ENCODE assay signal across 20 cellular contexts in genomic region chr7:151857412-151857811, GRCh38.
"Had no signal": no experiment of that assay in that cellular context is flagged by ENCODE, and none has a peak within 500 bp of the region (broad histone marks: within the 10 kb centered on the region; RNA-seq: fewer than 3 reads in every experiment).

No MANE protein-coding gene starts in this region.

- H3K36me3 ChIP-seq: vagina had no signal

- H3K4me3 ChIP-seq: mucosa of descending colon, tibial nerve, vagina had no signal

- H3K27ac ChIP-seq: epithelial cell of prostate, tibial nerve, vagina had no signal

- DNase-seq: activated CD4-positive, alpha-beta T cell treated with anti-CD3 and anti-CD28 coated beads for 48 hours; activated CD8-positive, alpha-beta memory T cell treated with anti-CD3 and anti-CD28 coated beads, Interleukin-2, amount 50 U/mL, for 4 hours; activated CD8-positive, alpha-beta T cell treated with anti-CD3 and anti-CD28 coated beads, Interleukin-2, amount 10 ng/mL, durations not matched to agents 7 days and 5 days; activated gamma-delta T cell treated with Interleukin-2 at 50 U/mL for 16 hours; activated naive CD8-positive, alpha-beta T cell treated with anti-CD3 and anti-CD28 coated beads for 36 hours; activated T-cell treated with anti-CD3 and anti-CD28 coated beads, Interleukin-2, amount 50 U/mL, for 72 hours; cerebellar nuclear complex; dermis blood vessel endothelial cell; foreskin melanocyte; head of caudate nucleus; left colon; mammary epithelial cell; naive thymus-derived CD8-positive, alpha-beta T cell; stimulated activated CD4-positive, alpha-beta T cell treated with anti-CD3 and anti-CD28 coated beads, Interleukin-4, amount 100 ng/mL, for 24 hours; stimulated activated naive CD4-positive, alpha-beta T cell; T-helper 17 cell had no signal

- H3K9me3 ChIP-seq: mucosa of descending colon, tibial nerve, vagina had no signal

- H3K27me3 ChIP-seq: tibial nerve, vagina had no signal
